15 cellular contexts compared by ENCODE assay signal in genomic region chr3:114052216-114052615, GRCh38. TPM values are rescaled to one million over a fixed set of nuclear protein-coding genes. Genes with fewer than 3 reads are reported as not detected.
A peak's percentile ranks its signal among the peaks of the same experiment; 100 is the strongest.
DNase-seq lines count a peak whose midpoint lies in the region; ATAC-seq and TF ChIP-seq lines count a peak whose summit lies in the region.
"Had no signal": no experiment of that assay in that cellular context is flagged by ENCODE, and none has a peak within 500 bp of the region (broad histone marks: within the 10 kb centered on the region; RNA-seq: fewer than 3 reads in every experiment).

No MANE protein-coding gene starts in this region.

- ATAC-seq in activated T-helper 17 cell treated with anti-CD3 and anti-CD28 coated beads, Interleukin-2, amount 50 U/mL, for 72 hours (replicated peaks) = no peak
- ATAC-seq in GM21526 (IDR thresholded peaks at IDR 0.05; ENCODE audit: low FRiP score, unreplicated experiment) = no peak
- ATAC-seq in GM21723 (IDR thresholded peaks at IDR 0.05; ENCODE audit: unreplicated experiment) = no peak
- ATAC-seq: A549 had no signal

- no peak overlapping the region for H3K4me3 Mint-ChIP-seq in activated T-helper 17 cell treated with anti-CD3 and anti-CD28 coated beads, Interleukin-2, amount 50 U/mL, for 72 hours
- H3K4me3 Mint-ChIP-seq: B cell; CD4-positive, alpha-beta T cell; H9 had no signal

- TF ChIP-seq CTCF in fibroblast of mammary gland (conservative IDR thresholded peaks at IDR 0.05; ENCODE audit: control insufficient read depth, insufficient read depth, low read depth, low read length) = no peak

- DNase-seq in Daoy (ENCODE audit: low read depth) (peak; percentile 7), MG63 (peak; percentile 71), fibroblast of mammary gland (ENCODE audit: low read depth) (peak; percentile 13), caudate nucleus (lab: John Stamatoyannopoulos, UW) (no peak)
- DNase-seq: C1 segment of cervical spinal cord; CD4-positive, alpha-beta T cell; DMS79; GDM1; GOT3; H9 had no signal

- H3K27ac Mint-ChIP-seq in activated T-helper 17 cell treated with anti-CD3 and anti-CD28 coated beads, Interleukin-2, amount 50 U/mL, for 72 hours = no peak overlapping the region
- H3K27ac Mint-ChIP-seq: B cell; CD4-positive, alpha-beta T cell; H9 had no signal

- no peaks in the 10 kb centered on the region for H3K36me3 ChIP-seq in MG63

- no peaks in the 10 kb centered on the region for H3K9me3 Mint-ChIP-seq in activated T-helper 17 cell treated with anti-CD3 and anti-CD28 coated beads, Interleukin-2, amount 50 U/mL, for 72 hours
- H3K9me3 Mint-ChIP-seq: CD4-positive, alpha-beta T cell had no signal

- H3K4me3 ChIP-seq in MG63 (no peak overlapping the region), fibroblast of mammary gland (ENCODE audit: control insufficient read depth, low read depth, low read length) (no peak overlapping the region)
- H3K4me3 ChIP-seq: A549 had no signal

- peaks cover 6% of the 10 kb centered on the region for H3K4me1 Mint-ChIP-seq in activated T-helper 17 cell treated with anti-CD3 and anti-CD28 coated beads, Interleukin-2, amount 50 U/mL, for 72 hours

- H3K27ac ChIP-seq in caudate nucleus (ENCODE audit: low read depth, low read length) = no peak overlapping the region
- H3K27ac ChIP-seq: A549 had no signal

- H3K36me3 Mint-ChIP-seq in activated T-helper 17 cell treated with anti-CD3 and anti-CD28 coated beads, Interleukin-2, amount 50 U/mL, for 72 hours (ENCODE audit: low read depth) = peaks cover 7% of the 10 kb centered on the region

- no peaks in the 10 kb centered on the region for H3K9me3 ChIP-seq in MG63
- H3K9me3 ChIP-seq: A549 had no signal

- H3K27me3 ChIP-seq in MG63 = no peaks in the 10 kb centered on the region

- no peaks in the 10 kb centered on the region for H3K27me3 Mint-ChIP-seq in activated T-helper 17 cell treated with anti-CD3 and anti-CD28 coated beads, Interleukin-2, amount 50 U/mL, for 72 hours
- H3K27me3 Mint-ChIP-seq: B cell; CD4-positive, alpha-beta T cell had no signal

RNA-seq across cellular contexts. Expression of gene CCDC191, which starts 4.1 kb away (rescaled TPM):
- 1.1 and 2.7 TPM in 2 replicates for total RNA-seq in Daoy (2014; rRNA removed; shearing (Covaris generic))
- 0.20 and 1.5 TPM in 2 replicates for total RNA-seq in MG63 (2014; rRNA removed; shearing (Covaris generic); ENCODE audit: low replicate concordance)
- total RNA-seq in activated T-helper 17 cell treated with anti-CD3 and anti-CD28 coated beads, Interleukin-2, amount 50 U/mL, for 72 hours = 1 to 10 TPM; 1.4 to 2.3 TPM

RNA-seq across cellular contexts. Expression of gene QTRT2, which starts 4.3 kb away (rescaled TPM):
- 37.0 and 82.4 TPM in 2 replicates for total RNA-seq in Daoy (2014; rRNA removed; shearing (Covaris generic))
- 21.8 and 74.9 TPM in 2 replicates for total RNA-seq in MG63 (2014; rRNA removed; shearing (Covaris generic); ENCODE audit: low replicate concordance)
- 10 to 100 TPM; 25.1 to 45.5 TPM for total RNA-seq in activated T-helper 17 cell treated with anti-CD3 and anti-CD28 coated beads, Interleukin-2, amount 50 U/mL, for 72 hours

Comparison
In these comparisons a context has a peak if more than half of its experiments do, and no peak if none do; other contexts are left out.
1. DNase-seq: peak in Daoy (single experiment), MG63 (single experiment) and fibroblast of mammary gland (single experiment); none in caudate nucleus (0 of 61).